Comparison of ENCODE assay signal across 23 cellular contexts in the genomic region with DNA sequence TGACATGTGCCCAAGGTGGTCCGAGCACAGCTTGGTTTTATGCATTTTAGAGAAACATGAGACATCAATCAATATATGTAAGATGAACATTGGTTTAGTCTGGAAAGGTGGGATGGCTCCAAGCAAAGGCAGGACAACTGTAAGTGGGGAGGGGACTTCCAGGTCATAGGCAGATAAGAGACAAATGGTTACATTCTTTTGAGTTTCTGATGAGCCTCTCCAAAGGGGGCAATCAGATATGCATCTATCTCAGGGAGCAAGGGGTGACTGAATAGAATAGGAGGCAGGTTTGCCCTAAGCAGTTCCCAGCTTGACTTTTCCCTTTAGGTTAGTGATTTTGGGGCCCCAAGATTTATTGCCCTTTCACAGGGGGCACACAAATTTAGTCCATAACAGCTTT.
DNase-seq lines count a peak whose midpoint lies in the region; ATAC-seq and TF ChIP-seq lines count a peak whose summit lies in the region.
"Had no signal": no experiment of that assay in that cellular context is flagged by ENCODE, and none has a peak within 500 bp of the region (broad histone marks: within the 10 kb centered on the region; RNA-seq: fewer than 3 reads in every experiment).

No MANE protein-coding gene starts in this region.

- 85 to 100% methylated on average over 1 of the region's 1 CpG for WGBS in endodermal cell (ENCODE audit: insufficient coverage in 1 of 2, insufficient read length in 1 of 2), 2 experiments

- ATAC-seq in GM23338, result no peak; the same call in 2 of the 3 replicates
- ATAC-seq: GM12878 had no signal

- H3K4me3 ChIP-seq in GM23338 (no peak overlapping the region), endodermal cell (ENCODE audit: low read length) (peak overlapping the region; percentile 51), neural progenitor cell (no peak overlapping the region)
- H3K4me3 ChIP-seq: BLaER1, GM12878 had no signal

- H3K27ac Mint-ChIP-seq in GM23338 (no peak overlapping the region), endodermal cell (peak overlapping the region; percentile 68), neural progenitor cell (no peak overlapping the region), nephron progenitor cell (no peak overlapping the region)
- H3K27ac Mint-ChIP-seq: CD14-positive monocyte; CD4-positive, CD25-positive, alpha-beta regulatory T cell; CD8-positive, alpha-beta memory T cell had no signal

- no peaks in the 10 kb centered on the region for H3F3A ChIP-seq in GM23338 (replicated peaks; ENCODE audit: low read depth)
- no peaks in the 10 kb centered on the region for H3F3A ChIP-seq in neural progenitor cell (ENCODE audit: low read depth)

- H3K4me2 ChIP-seq in GM23338 (0 out of 2 replicates have a peak overlapping the region, but pooled peaks have one; percentile 26), neural progenitor cell (no peak overlapping the region)
- H3K4me2 ChIP-seq: BLaER1 had no signal

- H3K27me3 Mint-ChIP-seq in GM23338 (ENCODE audit: insufficient read depth, low read depth, poor library complexity) (no peaks in the 10 kb centered on the region), endodermal cell (ENCODE audit: insufficient read depth) (no peaks in the 10 kb centered on the region), neural progenitor cell (ENCODE audit: insufficient read depth, low read depth) (peaks cover 10% of the 10 kb centered on the region), nephron progenitor cell (ENCODE audit: low read depth, poor library complexity) (peaks cover 6% of the 10 kb centered on the region)

- H4K20me1 ChIP-seq in GM23338 (replicated peaks; ENCODE audit: insufficient read depth), result no peaks in the 10 kb centered on the region
- no peaks in the 10 kb centered on the region for H4K20me1 ChIP-seq in neural progenitor cell (ENCODE audit: low read depth)
- H4K20me1 ChIP-seq: BLaER1 had no signal

- 0 out of 2 replicates have a peak, but pooled peaks cover 9% of the 10 kb centered on the region for H3K9me2 ChIP-seq in GM23338 (ENCODE audit: insufficient read depth)

- H3K4me1 Mint-ChIP-seq in GM23338, result peaks cover 8% of the 10 kb centered on the region
- H3K4me1 Mint-ChIP-seq in endodermal cell, result peaks cover 50% of the 10 kb centered on the region
- peaks cover 28% of the 10 kb centered on the region for H3K4me1 Mint-ChIP-seq in neural progenitor cell
- H3K4me1 Mint-ChIP-seq in nephron progenitor cell, result peaks cover 6% of the 10 kb centered on the region
- H3K4me1 Mint-ChIP-seq: CD14-positive monocyte; CD4-positive, alpha-beta memory T cell; CD4-positive, CD25-positive, alpha-beta regulatory T cell; CD8-positive, alpha-beta memory T cell had no signal

- no peaks in the 10 kb centered on the region for H3K79me2 ChIP-seq in GM23338 (replicated peaks; ENCODE audit: insufficient read depth)
- H3K79me2 ChIP-seq in neural progenitor cell (ENCODE audit: low read depth), result no peaks in the 10 kb centered on the region

- H3K9me3 Mint-ChIP-seq in GM23338, result peaks cover 3% of the 10 kb centered on the region; the same call in 2 of the 3 replicates
- peaks cover 7% of the 10 kb centered on the region for H3K9me3 Mint-ChIP-seq in endodermal cell
- H3K9me3 Mint-ChIP-seq in neural progenitor cell, result no peaks in the 10 kb centered on the region
- H3K9me3 Mint-ChIP-seq in nephron progenitor cell, result no peaks in the 10 kb centered on the region
- H3K9me3 Mint-ChIP-seq: CD4-positive, alpha-beta memory T cell; CD4-positive, CD25-positive, alpha-beta regulatory T cell; CD8-positive, alpha-beta memory T cell had no signal

- no peak for TF ChIP-seq CTCF in GM23338 (conservative IDR thresholded peaks at IDR 0.05; ENCODE audit: low read depth in 2 of 2)
- no peak for TF ChIP-seq CTCF in endodermal cell (conservative IDR thresholded peaks at IDR 0.05)
- TF ChIP-seq CTCF in neural progenitor cell (IDR thresholded peaks at IDR 0.05), result no peak
- TF ChIP-seq CTCF in nephron progenitor cell (IDR thresholded peaks at IDR 0.05), result no peak

- H3K27ac ChIP-seq in GM23338 (ENCODE audit: low read depth) (no peak overlapping the region), endodermal cell (ENCODE audit: low read depth, low read length) (no peak overlapping the region), neural progenitor cell (no peak overlapping the region)
- H3K27ac ChIP-seq: BLaER1 had no signal

- no peaks in the 10 kb centered on the region for H3K36me3 ChIP-seq in GM23338 (ENCODE audit: insufficient read depth)
- H3K36me3 ChIP-seq in endodermal cell (ENCODE audit: control insufficient read depth, insufficient read depth, low read length), result no peaks in the 10 kb centered on the region
- no peaks in the 10 kb centered on the region for H3K36me3 ChIP-seq in neural progenitor cell
- H3K36me3 ChIP-seq: BE2C, BLaER1 had no signal

- H3K4me1 ChIP-seq in GM23338 (ENCODE audit: insufficient read depth), result peaks cover 8% of the 10 kb centered on the region
- H3K4me1 ChIP-seq in endodermal cell (ENCODE audit: control insufficient read depth, insufficient read depth, low read length), result peaks cover 21% of the 10 kb centered on the region
- peaks cover 9% of the 10 kb centered on the region for H3K4me1 ChIP-seq in neural progenitor cell
- H3K4me1 ChIP-seq: BLaER1 had no signal

- H3K36me3 Mint-ChIP-seq in GM23338 (ENCODE audit: low read depth) (no peaks in the 10 kb centered on the region; the same call in 1 of the 3 replicates), endodermal cell (ENCODE audit: low read depth) (peaks cover 7% of the 10 kb centered on the region), neural progenitor cell (no peaks in the 10 kb centered on the region), nephron progenitor cell (ENCODE audit: low read depth) (no peaks in the 10 kb centered on the region)
- H3K36me3 Mint-ChIP-seq: CD14-positive monocyte; CD4-positive, alpha-beta memory T cell; CD4-positive, CD25-positive, alpha-beta regulatory T cell had no signal

- H3K9ac ChIP-seq in endodermal cell (ENCODE audit: extremely low read depth, low read length, poor library complexity, severe bottlenecking) (no peak overlapping the region), neural progenitor cell (no peak overlapping the region)
- H3K9ac ChIP-seq: BLaER1 had no signal

- DNase-seq in GM23338 (ENCODE audit: low spot score) (no peak), endodermal cell (no peak), neural progenitor cell (ENCODE audit: low spot score) (no peak), NCI-H2029 treated with DMSO at 0.1 percent for 48 hours (lab: John Stamatoyannopoulos, UW) (no peak), nephron progenitor cell (no peak)
- DNase-seq: 8988T; ACHN; BE2C; C1 segment of cervical spinal cord; CD4-positive, alpha-beta memory T cell; CD4-positive, CD25-positive, alpha-beta regulatory T cell; CD8-positive, alpha-beta memory T cell; COR-L47; DMS 273 treated with DMSO at 0.1 percent for 48 hours; DMS153; DMS53; DMS79; DND-41; EL; GDM1 had no signal

- H3K4me3 Mint-ChIP-seq in GM23338 (no peak overlapping the region), endodermal cell (no peak overlapping the region), neural progenitor cell (peak overlapping the region; percentile 24), nephron progenitor cell (no peak overlapping the region)
- H3K4me3 Mint-ChIP-seq: CD14-positive monocyte; CD4-positive, alpha-beta memory T cell; CD4-positive, CD25-positive, alpha-beta regulatory T cell; CD8-positive, alpha-beta memory T cell had no signal

- H2AFZ ChIP-seq in GM23338 (no peak overlapping the region), neural progenitor cell (replicated peaks) (no peak overlapping the region)

- H3K9me3 ChIP-seq in endodermal cell (ENCODE audit: control insufficient read depth, low read length) (peaks cover 5% of the 10 kb centered on the region), neural progenitor cell (ENCODE audit: low read depth) (no peaks in the 10 kb centered on the region)
- H3K9me3 ChIP-seq: BE2C, BLaER1 had no signal

- H3K27me3 ChIP-seq in GM23338 (ENCODE audit: insufficient read depth) (no peaks in the 10 kb centered on the region), endodermal cell (ENCODE audit: control insufficient read depth, insufficient read depth, low read length, poor library complexity, severe bottlenecking) (no peaks in the 10 kb centered on the region), neural progenitor cell (no peaks in the 10 kb centered on the region)
- H3K27me3 ChIP-seq: BE2C, BLaER1 had no signal

TF ChIP-seq in GM23338, 12 proteins besides CTCF, POLR2A, EP300 and RAD21:
- TF ChIP-seq NANOG (IDR thresholded peaks at IDR 0.05; ENCODE audit: borderline replicate concordance) (no peak), EZH2phosphoT487 (IDR thresholded peaks at IDR 0.05; ENCODE audit: unreplicated experiment) (no peak), JUNB (IDR thresholded peaks at IDR 0.05; ENCODE audit: unreplicated experiment) (no peak), ZNF114 (CRISPR knock-in tag; IDR thresholded peaks at IDR 0.05) (no peak), STAT1 (IDR thresholded peaks at IDR 0.05; ENCODE audit: unreplicated experiment) (no peak), CREB1 (CRISPR knock-in tag; IDR thresholded peaks at IDR 0.05; ENCODE audit: low read depth) (no peak), ZNF331 (CRISPR knock-in tag; IDR thresholded peaks at IDR 0.05; ENCODE audit: low read depth) (no peak)
- TF ChIP-seq, protein P1, sequence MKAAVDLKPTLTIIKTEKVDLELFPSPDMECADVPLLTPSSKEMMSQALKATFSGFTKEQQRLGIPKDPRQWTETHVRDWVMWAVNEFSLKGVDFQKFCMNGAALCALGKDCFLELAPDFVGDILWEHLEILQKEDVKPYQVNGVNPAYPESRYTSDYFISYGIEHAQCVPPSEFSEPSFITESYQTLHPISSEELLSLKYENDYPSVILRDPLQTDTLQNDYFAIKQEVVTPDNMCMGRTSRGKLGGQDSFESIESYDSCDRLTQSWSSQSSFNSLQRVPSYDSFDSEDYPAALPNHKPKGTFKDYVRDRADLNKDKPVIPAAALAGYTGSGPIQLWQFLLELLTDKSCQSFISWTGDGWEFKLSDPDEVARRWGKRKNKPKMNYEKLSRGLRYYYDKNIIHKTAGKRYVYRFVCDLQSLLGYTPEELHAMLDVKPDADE (IDR thresholded peaks at IDR 0.05), result no peak
TF ChIP-seq in GM23338: peak in this region for 0.
